In genomic region chr6:160141001-160141726, GRCh38 we compare ENCODE assay signal across 15 cellular contexts. TPM values are rescaled to one million over a fixed set of nuclear protein-coding genes. Genes with fewer than 3 reads are reported as not detected.
DNase-seq lines count a peak whose midpoint lies in the region; ATAC-seq, FAIRE-seq and TF ChIP-seq lines count a peak whose summit lies in the region.
"Had no signal": no experiment of that assay in that cellular context is flagged by ENCODE, and none has a peak within 500 bp of the region (broad histone marks: within the 10 kb centered on the region; RNA-seq: fewer than 3 reads in every experiment).

No MANE protein-coding gene starts in this region.

- H3K4me1 ChIP-seq in right cardiac atrium (ENCODE audit: control insufficient read depth, insufficient read depth, low read length), result no peaks in the 10 kb centered on the region
- H3K4me1 ChIP-seq in heart left ventricle, result peaks cover 0 to 6% (median 0%) of the 10 kb centered on the region in 12 donors
- H3K4me1 ChIP-seq in aorta (ENCODE audit: control insufficient read depth in 1 of 2, insufficient read depth in 2 of 2, low read length in 2 of 2), result peaks cover 1 to 6% of the 10 kb centered on the region in 2 donors
- no peaks in the 10 kb centered on the region for H3K4me1 ChIP-seq in small intestine (ENCODE audit: control insufficient read depth in 2 of 2, insufficient read depth in 1 of 2, low read depth in 1 of 2, low read length in 1 of 2)

- ATAC-seq in right cardiac atrium, result peak; percentile 55 to 66
- no peak for ATAC-seq in heart left ventricle
- ATAC-seq in aorta (ENCODE audit: low FRiP score), result peak; percentile 82

- no peaks in the 10 kb centered on the region for H3K27me3 ChIP-seq in right cardiac atrium (ENCODE audit: control insufficient read depth, insufficient read depth)
- H3K27me3 ChIP-seq in heart left ventricle, result no peaks in the 10 kb centered on the region
- H3K27me3 ChIP-seq in bronchial epithelial cell (ENCODE audit: control insufficient read depth, insufficient read depth, low read length), result no peaks in the 10 kb centered on the region
- H3K27me3 ChIP-seq in aorta (ENCODE audit: control insufficient read depth in 1 of 2, insufficient read depth in 2 of 2, low read length in 1 of 2), result no peaks in the 10 kb centered on the region
- H3K27me3 ChIP-seq in small intestine (ENCODE audit: control insufficient read depth in 2 of 2, insufficient read depth in 2 of 2, low read length in 2 of 2), result no peaks in the 10 kb centered on the region

- TF ChIP-seq CTCF in heart left ventricle (IDR thresholded peaks at IDR 0.05) (no peak), bronchial epithelial cell (IDR thresholded peaks at IDR 0.05; ENCODE audit: insufficient read depth, low read length, severe bottlenecking) (no peak), mesothelial cell of epicardium (IDR thresholded peaks at IDR 0.05; ENCODE audit: unreplicated experiment) (no peak)

- H3K4me3 ChIP-seq in right cardiac atrium (ENCODE audit: low read length) (no peak overlapping the region), heart left ventricle (no peak overlapping the region), bronchial epithelial cell (ENCODE audit: low read depth, low read length) (no peak overlapping the region), aorta (ENCODE audit: low read length in 2 of 2) (no peak overlapping the region), small intestine (ENCODE audit: low read depth in 1 of 2, low read length in 2 of 2) (no peak overlapping the region)

- peaks cover 10% of the 10 kb centered on the region for H3K9me3 Mint-ChIP-seq in mesothelial cell of epicardium
- H3K9me3 Mint-ChIP-seq in activated CD4-positive, alpha-beta T cell treated with anti-CD3 and anti-CD28 coated beads, Interleukin-2, amount 10 ng/mL, durations not matched to agents 24 days and 14 days, result no peaks in the 10 kb centered on the region

- H3K27me3 Mint-ChIP-seq in mesothelial cell of epicardium (ENCODE audit: low read depth), result no peaks in the 10 kb centered on the region
- no peaks in the 10 kb centered on the region for H3K27me3 Mint-ChIP-seq in activated CD4-positive, alpha-beta T cell treated with anti-CD3 and anti-CD28 coated beads, Interleukin-2, amount 10 ng/mL, durations not matched to agents 24 days and 14 days

- 62% methylated on average over 5 of the region's 5 CpGs for WGBS in right cardiac atrium
- WGBS in heart left ventricle, 4 donors, result 76 to 83% (median 81%) methylated on average over 5 of the region's 5 CpGs
- 2 to 6% methylated on average over 5 of the region's 5 CpGs for WGBS in aorta, 2 donors
- 67 to 71% (median 71%) methylated on average over 5 of the region's 5 CpGs for WGBS in small intestine, 3 donors

- peaks cover 17% of the 10 kb centered on the region for H3K36me3 Mint-ChIP-seq in mesothelial cell of epicardium
- no peaks in the 10 kb centered on the region for H3K36me3 Mint-ChIP-seq in activated CD4-positive, alpha-beta T cell treated with anti-CD3 and anti-CD28 coated beads, Interleukin-2, amount 10 ng/mL, durations not matched to agents 24 days and 14 days (ENCODE audit: low read depth)
- H3K36me3 Mint-ChIP-seq: naive B cell had no signal

- DNase-seq in right cardiac atrium, result no peak
- DNase-seq in heart left ventricle, result no peak
- DNase-seq in bronchial epithelial cell (ENCODE audit: low read depth), result peak; percentile 35
- no peak for DNase-seq in mesothelial cell of epicardium (ENCODE audit: low spot score in 2 of 2, unreplicated experiment in 2 of 2)
- no peak for DNase-seq in aorta
- DNase-seq in small intestine, result no peak
- no peak for DNase-seq in activated CD4-positive, alpha-beta T cell treated with anti-CD3 and anti-CD28 coated beads, Interleukin-2, amount 10 ng/mL, durations not matched to agents 24 days and 14 days
- DNase-seq in NCI-H510A (lab: John Stamatoyannopoulos, UW), result no peak
- DNase-seq: activated CD8-positive, alpha-beta memory T cell treated with anti-CD3 and anti-CD28 coated beads, Interleukin-2, amount 50 U/mL, for 4 hours; AML-193; hippocampal formation; naive B cell; NCI-H187; OCI-M1; T-helper 9 cell had no signal

- TF ChIP-seq POLR2A in heart left ventricle (IDR thresholded peaks at IDR 0.05), result no peak

- FAIRE-seq in bronchial epithelial cell (lab: Jason Lieb, UNC) (no peak), small intestine (lab: Jason Lieb, UNC) (no peak)

- H3K36me3 ChIP-seq in heart left ventricle (no peaks in the 10 kb centered on the region), bronchial epithelial cell (ENCODE audit: control insufficient read depth, insufficient read depth, low read length) (no peaks in the 10 kb centered on the region), aorta (ENCODE audit: control insufficient read depth in 1 of 2, insufficient read depth in 2 of 2, low read length in 1 of 2) (no peaks in the 10 kb centered on the region), small intestine (ENCODE audit: control insufficient read depth in 2 of 2, insufficient read depth in 2 of 2, low read length in 2 of 2) (no peaks in the 10 kb centered on the region)

- no peak overlapping the region for H3K4me3 Mint-ChIP-seq in mesothelial cell of epicardium
- no peak overlapping the region for H3K4me3 Mint-ChIP-seq in activated CD4-positive, alpha-beta T cell treated with anti-CD3 and anti-CD28 coated beads, Interleukin-2, amount 10 ng/mL, durations not matched to agents 24 days and 14 days
- H3K4me3 Mint-ChIP-seq: naive B cell had no signal

- H3K4me1 Mint-ChIP-seq in mesothelial cell of epicardium, result peaks cover 31% of the 10 kb centered on the region
- H3K4me1 Mint-ChIP-seq in activated CD4-positive, alpha-beta T cell treated with anti-CD3 and anti-CD28 coated beads, Interleukin-2, amount 10 ng/mL, durations not matched to agents 24 days and 14 days, result peaks cover 9% of the 10 kb centered on the region

- no peaks in the 10 kb centered on the region for H3K9me3 ChIP-seq in right cardiac atrium (ENCODE audit: control insufficient read depth, low read length)
- H3K9me3 ChIP-seq in heart left ventricle, result peaks cover 0 to 6% (median 0%) of the 10 kb centered on the region in 12 donors
- H3K9me3 ChIP-seq in aorta (ENCODE audit: control insufficient read depth, low read length), result no peaks in the 10 kb centered on the region
- no peaks in the 10 kb centered on the region for H3K9me3 ChIP-seq in small intestine (ENCODE audit: control insufficient read depth, low read depth)

- H3K27ac ChIP-seq in right cardiac atrium (ENCODE audit: low read length), result no peak overlapping the region
- peak overlapping the region in 1 of 12 donors; percentile 83 for H3K27ac ChIP-seq in heart left ventricle
- peak overlapping the region; percentile 90 to 95 for H3K27ac ChIP-seq in aorta (ENCODE audit: low read depth in 1 of 2, low read length in 2 of 2)
- H3K27ac ChIP-seq in small intestine (ENCODE audit: low read depth in 1 of 2, low read length in 1 of 2), result no peak overlapping the region

- H3K27ac Mint-ChIP-seq in mesothelial cell of epicardium, result peak overlapping the region; percentile 65
- H3K27ac Mint-ChIP-seq in activated CD4-positive, alpha-beta T cell treated with anti-CD3 and anti-CD28 coated beads, Interleukin-2, amount 10 ng/mL, durations not matched to agents 24 days and 14 days, result no peak overlapping the region
- H3K27ac Mint-ChIP-seq: naive B cell had no signal

- intact Hi-C loops in right cardiac atrium (cut with DNase I), result loop anchor here in 1 of 4 donors (5.0 kb wide), 1 partner anchor 311 kb away; no protein-coding TSS in a partner anchor
- intact Hi-C loops in heart left ventricle (cut with DNase I), result no loop called here
- intact Hi-C loops in aorta (cut with DNase I), result loop anchor here (5.0 kb wide), 2 partner anchors 96 to 211 kb away; no protein-coding TSS in a partner anchor
- intact Hi-C loops in activated CD4-positive, alpha-beta T cell treated with anti-CD3 and anti-CD28 coated beads, Interleukin-2, amount 10 ng/mL, durations not matched to agents 24 days and 14 days (cut with micrococcal nuclease), result no loop called here

RNA-seq across cellular contexts. Expression of gene SLC22A1, which starts 19.5 kb away (rescaled TPM):
- total RNA-seq in right cardiac atrium (under 1 TPM in 3 of 4 donors, not detected in 1; 0.21 to 0.97 (median 0.63) TPM), heart left ventricle (1 to 10 TPM in 1 of 9 donors, under 1 TPM in 4, not detected in 4; 0.29 to 1.4 (median 0.42) TPM), bronchial epithelial cell (under 0.01 and 1.3 TPM in 2 replicates), mesothelial cell of epicardium (1.8 to 2.4 TPM (median 2.0 TPM) in 3 replicates), aorta (1 to 10 TPM; 2.5 to 2.8 TPM)
- polyA plus RNA-seq in right cardiac atrium (0.27 TPM), heart left ventricle (under 1 TPM; 0.10 to 0.23 TPM), aorta (1 to 10 TPM in 1 of 2 donors, not detected in 1; 1.4 TPM), small intestine (under 1 TPM in 2 of 3 donors, not detected in 1; 0.21 to 0.89 TPM)
- total RNA-seq in activated CD4-positive, alpha-beta T cell treated with anti-CD3 and anti-CD28 coated beads, Interleukin-2, amount 10 ng/mL, durations not matched to agents 24 days and 14 days, result 2.2 and 3.1 TPM in 2 replicates

Comparison
In these comparisons a context has a peak if more than half of its experiments do, and no peak if none do; other contexts are left out.
1. ATAC-seq: peak in right cardiac atrium (2 of 2) and aorta (single experiment); none in heart left ventricle (0 of 4).
2. H3K27ac ChIP-seq: peak in aorta (2 of 2); none in right cardiac atrium (single experiment) and small intestine (0 of 2).
3. intact Hi-C loops: an anchor here in aorta (5.0 kb wide); none called in heart left ventricle and activated CD4-positive, alpha-beta T cell treated with anti-CD3 and anti-CD28 coated beads, Interleukin-2, amount 10 ng/mL, durations not matched to agents 24 days and 14 days.